Comparison of ENCODE assay signal across 8 cellular contexts in the genomic region with DNA sequence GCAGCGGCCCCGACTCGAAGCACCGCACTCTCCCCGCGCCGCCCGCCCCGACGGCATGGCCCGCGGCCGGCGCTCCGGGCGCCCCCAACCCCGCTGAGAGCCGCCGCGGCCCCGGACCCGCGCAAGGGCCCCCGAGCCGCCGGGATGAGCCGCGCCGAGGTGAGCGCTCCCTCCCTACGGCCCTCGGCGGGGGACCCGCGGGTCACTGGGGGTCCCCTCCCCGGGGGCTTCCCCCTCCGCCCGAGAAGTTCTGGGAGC. TPM values are rescaled to one million over a fixed set of nuclear protein-coding genes. Genes with fewer than 3 reads are reported as not detected.
DNase-seq lines count a peak whose midpoint lies in the region; ATAC-seq and TF ChIP-seq lines count a peak whose summit lies in the region.

No MANE protein-coding gene starts in this region.

- H3K36me3 Mint-ChIP-seq in T-helper 17 cell (ENCODE audit: low read depth) = no peaks in the 10 kb centered on the region

- ATAC-seq in left ventricle myocardium superior (no peak), T-helper 17 cell (no peak), gastroesophageal sphincter (no peak)
- ATAC-seq in stimulated activated naive CD8-positive, alpha-beta T cell treated with anti-CD3 and anti-CD28 coated beads, Interleukin-15, Interleukin-2, amounts not matched to agents 100 U/mL and 50 U/mL, for 24 hours = peak; percentile 4

- DNase-seq in cardiac muscle cell (ENCODE audit: low read depth in 1 of 2, low spot score in 1 of 2) = no peak
- DNase-seq in left ventricle myocardium superior = no peak
- no peak for DNase-seq in T-helper 17 cell
- no peak for DNase-seq in stimulated activated naive CD8-positive, alpha-beta T cell treated with anti-CD3 and anti-CD28 coated beads, Interleukin-15, Interleukin-2, amounts not matched to agents 100 U/mL and 50 U/mL, for 24 hours
- DNase-seq in NCI-H774 (lab: John Stamatoyannopoulos, UW) = no peak
- no peak for DNase-seq in DMS 273 treated with DMSO at 0.1 percent for 48 hours (lab: John Stamatoyannopoulos, UW)
- no peak for DNase-seq in medulla oblongata (ENCODE audit: extremely low spot score)

- H3K9me3 ChIP-seq in cardiac muscle cell (ENCODE audit: low read depth) (no peaks in the 10 kb centered on the region), T-helper 17 cell (ENCODE audit: control insufficient read depth, low read length, poor library complexity, severe bottlenecking) (no peaks in the 10 kb centered on the region), gastroesophageal sphincter (no peaks in the 10 kb centered on the region)

- H3K4me3 ChIP-seq in cardiac muscle cell (peak overlapping the region; percentile 95), gastroesophageal sphincter (peak overlapping the region; percentile 47 to 88)

- peaks cover 5% of the 10 kb centered on the region for H3K27me3 Mint-ChIP-seq in T-helper 17 cell

- TF ChIP-seq EP300 in gastroesophageal sphincter (IDR thresholded peaks at IDR 0.05) = no peak

- H3K27ac ChIP-seq in cardiac muscle cell (peak overlapping the region; percentile 95), gastroesophageal sphincter (peak overlapping the region; percentile 91 to 100 (median 96))

- H3K36me3 ChIP-seq in cardiac muscle cell = no peaks in the 10 kb centered on the region
- no peaks in the 10 kb centered on the region for H3K36me3 ChIP-seq in gastroesophageal sphincter

- H3K4me3 Mint-ChIP-seq in T-helper 17 cell = peak overlapping the region; percentile 89

- TF ChIP-seq CTCF in cardiac muscle cell (IDR thresholded peaks at IDR 0.05; ENCODE audit: low read depth, low read length) (no peak), gastroesophageal sphincter (IDR thresholded peaks at IDR 0.05) (no peak)

- H3K4me1 Mint-ChIP-seq in T-helper 17 cell = peaks cover 12% of the 10 kb centered on the region

- H3K4me1 ChIP-seq in cardiac muscle cell (ENCODE audit: low read depth) (peaks cover 34% of the 10 kb centered on the region), gastroesophageal sphincter (peaks cover 0 to 42% (median 17%) of the 10 kb centered on the region in 3 donors)

- H3K27me3 ChIP-seq in cardiac muscle cell (no peaks in the 10 kb centered on the region), gastroesophageal sphincter (no peaks in the 10 kb centered on the region)

- intact Hi-C loops in left ventricle myocardium superior (cut with micrococcal nuclease) = loop anchor here (10.0 kb wide), 1 partner anchor 239 kb away; no protein-coding TSS in a partner anchor

- WGBS in gastroesophageal sphincter (ENCODE audit: low coverage in 1 of 2), 2 donors = 0% methylated on average over 3 of the region's 38 CpGs; no CpG with 5 or more reads in 1 of the 2 donors

- peak in 1 of 2 donors; percentile 96 for TF ChIP-seq POLR2A in gastroesophageal sphincter (IDR thresholded peaks at IDR 0.05)

- H3K27ac Mint-ChIP-seq in T-helper 17 cell = peak overlapping the region; percentile 77

RNA-seq across cellular contexts. Expression of a gene that starts 0.8 kb away (rescaled TPM):
- total RNA-seq in cardiac muscle cell (26.6 and 60.4 TPM in 2 replicates), left ventricle myocardium superior (150 TPM), T-helper 17 cell (1 to 10 TPM; 6.5 to 6.9 TPM), gastroesophageal sphincter (100 to 1,000 TPM in 2 of 4 donors, 10 to 100 TPM in 2; 65.2 to 163 (median 89.7) TPM)
- 14.4 and 28.6 TPM in 2 replicates for polyA plus RNA-seq in cardiac muscle cell

RNA-seq across cellular contexts. Expression of a gene that starts 56.4 kb away (rescaled TPM):
- total RNA-seq in cardiac muscle cell = 8.4 and 12.4 TPM in 2 replicates
- polyA plus RNA-seq in cardiac muscle cell = 22.9 and 40.6 TPM in 2 replicates
- 20.7 TPM for total RNA-seq in left ventricle myocardium superior
- total RNA-seq in T-helper 17 cell = 10 to 100 TPM; 28.3 to 35.8 TPM
- 10 to 100 TPM; 12.3 to 32.8 (median 22.2) TPM for total RNA-seq in gastroesophageal sphincter
